ENCODE assay signal across 8 cellular contexts in the genomic region with DNA sequence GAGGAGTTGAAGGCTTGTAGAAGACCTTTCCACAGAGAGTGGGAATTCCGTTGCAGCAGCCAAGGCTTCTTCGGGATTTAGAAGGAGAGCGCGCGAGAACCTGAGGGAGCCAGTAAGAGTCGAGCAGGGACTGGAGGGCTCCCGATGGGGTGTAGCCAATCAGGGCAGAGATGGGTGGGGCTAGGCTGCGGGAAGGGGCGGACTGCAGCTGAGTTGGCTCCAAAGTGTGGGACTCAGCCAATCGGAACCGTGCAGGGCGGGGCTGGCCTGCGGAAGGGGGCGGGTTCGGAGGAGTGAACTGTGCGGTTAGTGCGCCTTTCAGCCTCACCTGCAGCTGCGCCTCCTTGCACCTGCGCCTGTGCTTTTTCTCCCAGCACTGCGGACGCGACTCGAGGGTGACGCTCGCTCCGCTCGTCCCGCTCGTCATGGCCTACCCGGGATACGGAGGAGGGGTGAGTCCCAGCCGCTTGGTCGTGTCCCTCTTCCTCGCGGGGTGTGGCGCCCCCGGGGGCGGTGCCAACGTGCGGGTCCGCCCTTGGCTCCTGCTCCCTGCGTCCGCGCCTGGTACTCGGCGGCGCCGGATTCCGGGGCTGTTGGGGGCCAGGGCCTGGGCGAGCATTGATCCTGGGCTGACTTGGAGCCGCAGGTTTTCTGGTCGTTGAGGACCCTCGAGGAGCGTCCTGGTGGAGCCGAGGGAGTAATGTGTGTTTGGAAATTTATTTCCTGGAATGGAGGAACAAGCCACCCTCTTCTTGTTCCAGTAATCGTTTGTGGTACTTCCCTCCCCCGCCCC. TPM values are rescaled to one million over a fixed set of nuclear protein-coding genes. Genes with fewer than 3 reads are reported as not detected.
DNase-seq lines count a peak whose midpoint lies in the region; ATAC-seq and TF ChIP-seq lines count a peak whose summit lies in the region.

A gene with protein sequence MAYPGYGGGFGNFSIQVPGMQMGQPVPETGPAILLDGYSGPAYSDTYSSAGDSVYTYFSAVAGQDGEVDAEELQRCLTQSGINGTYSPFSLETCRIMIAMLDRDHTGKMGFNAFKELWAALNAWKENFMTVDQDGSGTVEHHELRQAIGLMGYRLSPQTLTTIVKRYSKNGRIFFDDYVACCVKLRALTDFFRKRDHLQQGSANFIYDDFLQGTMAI (plus strand): TSS at position 309 of the 793 bp plus-strand sequence. CDS start 117 bp downstream, at position 426.

- H3K9me3 Mint-ChIP-seq in activated naive CD8-positive, alpha-beta T cell treated with anti-CD3 and anti-CD28 coated beads, Interleukin-2, amount 50 U/mL, for 24 hours = no peaks in the 10 kb centered on the region
- no peaks in the 10 kb centered on the region for H3K9me3 Mint-ChIP-seq in osteocyte (ENCODE audit: unreplicated experiment)

- DNase-seq in GM10248 (ENCODE audit: extremely low spot score) (peak; percentile 95), NCI-H1105 (lab: John Stamatoyannopoulos, UW) (peak; percentile 82), T follicular helper cell (ENCODE audit: low read depth) (peak; percentile 98), Right ventricle myocardium inferior (ENCODE audit: missing footprints) (peak; percentile 99), osteocyte (ENCODE audit: extremely low spot score, unreplicated experiment) (peak; percentile 97), thoracic aorta (ENCODE audit: low spot score) (peak; percentile 94)
- DNase-seq in activated naive CD8-positive, alpha-beta T cell treated with anti-CD3 and anti-CD28 coated beads, Interleukin-2, amount 50 U/mL, for 24 hours = peak; percentile 97

- CTCF ChIA-PET in GM10248 (lab: Yijun Ruan, JAX) = interaction anchor here (0.7 to 2.1 kb wide), 5 partner anchors 10 to 42 kb away, joined by 3 to 13 read pairs (median 3); a partner anchor contains a TSS

- ATAC-seq in HG02588 (IDR thresholded peaks at IDR 0.05; ENCODE audit: unreplicated experiment) = peak; percentile 99
- ATAC-seq in activated naive CD8-positive, alpha-beta T cell treated with anti-CD3 and anti-CD28 coated beads, Interleukin-2, amount 50 U/mL, for 24 hours = peak; percentile 100
- ATAC-seq in Right ventricle myocardium inferior = peak; percentile 100
- ATAC-seq in thoracic aorta (ENCODE audit: insufficient number of reproducible peaks, low FRiP score, low read depth) = peak; percentile 98

- peaks cover 2% of the 10 kb centered on the region for H3K36me3 Mint-ChIP-seq in activated naive CD8-positive, alpha-beta T cell treated with anti-CD3 and anti-CD28 coated beads, Interleukin-2, amount 50 U/mL, for 24 hours (ENCODE audit: low read depth)
- no peaks in the 10 kb centered on the region for H3K36me3 Mint-ChIP-seq in osteocyte (ENCODE audit: unreplicated experiment)

- H3K27ac ChIP-seq in thoracic aorta = peak within 1 kb of the TSS; percentile 60 to 64

- POLR2A ChIA-PET in GM10248 (lab: Yijun Ruan, JAX) = interaction anchor here (1.0 kb wide), 1 partner anchor 25 kb away, joined by 5 read pairs; a partner anchor contains a TSS

- peaks cover 18% of the 10 kb centered on the region for H3K4me1 Mint-ChIP-seq in activated naive CD8-positive, alpha-beta T cell treated with anti-CD3 and anti-CD28 coated beads, Interleukin-2, amount 50 U/mL, for 24 hours
- peaks cover 6% of the 10 kb centered on the region for H3K4me1 Mint-ChIP-seq in osteocyte (ENCODE audit: unreplicated experiment)

- peak within 1 kb of the TSS; percentile 78 for H3K27ac Mint-ChIP-seq in activated naive CD8-positive, alpha-beta T cell treated with anti-CD3 and anti-CD28 coated beads, Interleukin-2, amount 50 U/mL, for 24 hours
- peak within 1 kb of the TSS; percentile 43 for H3K27ac Mint-ChIP-seq in osteocyte (ENCODE audit: unreplicated experiment)

- intact Hi-C loops in Right ventricle myocardium inferior (cut with DNase I) = loop anchor here (2.0 kb wide), 1 partner anchor 25 kb away; a partner anchor contains a TSS

- no peaks in the 10 kb centered on the region for H3K36me3 ChIP-seq in thoracic aorta

- no peaks in the 10 kb centered on the region for H3K27me3 Mint-ChIP-seq in activated naive CD8-positive, alpha-beta T cell treated with anti-CD3 and anti-CD28 coated beads, Interleukin-2, amount 50 U/mL, for 24 hours
- peaks cover 22% of the 10 kb centered on the region for H3K27me3 Mint-ChIP-seq in osteocyte (ENCODE audit: unreplicated experiment)

- H3K4me3 Mint-ChIP-seq in activated naive CD8-positive, alpha-beta T cell treated with anti-CD3 and anti-CD28 coated beads, Interleukin-2, amount 50 U/mL, for 24 hours = peak within 1 kb of the TSS; percentile 87
- peak within 1 kb of the TSS; percentile 83 for H3K4me3 Mint-ChIP-seq in osteocyte (ENCODE audit: unreplicated experiment)

- no peaks in the 10 kb centered on the region for H3K9me3 ChIP-seq in thoracic aorta

- no peaks in the 10 kb centered on the region for H3K27me3 ChIP-seq in thoracic aorta (replicated peaks; ENCODE audit: insufficient read depth)

- H3K4me3 ChIP-seq in thoracic aorta = peak within 1 kb of the TSS; percentile 87

- peaks cover 3 to 12% of the 10 kb centered on the region in 2 donors for H3K4me1 ChIP-seq in thoracic aorta (ENCODE audit: control insufficient read depth in 1 of 2, low read depth in 2 of 2)

- TF ChIP-seq CTCF in GM10248 (IDR thresholded peaks at IDR 0.05; ENCODE audit: control extremely low read depth, extremely low read depth, low read depth, missing control alignments) (no peak), osteocyte (IDR thresholded peaks at IDR 0.05) (no peak), thoracic aorta (IDR thresholded peaks at IDR 0.05) (no peak)

RNA-seq across cellular contexts. Expression of the gene that starts here (rescaled TPM):
- total RNA-seq in Right ventricle myocardium inferior = 11.2 TPM
- total RNA-seq in osteocyte = 3.9 and 4.0 TPM in 2 replicates
- 10 to 100 TPM; 22.5 to 56.6 TPM for total RNA-seq in thoracic aorta

Comparison
In these comparisons a context has a peak if more than half of its experiments do, and no peak if none do; other contexts are left out.
1. Peak in every context shown above with its lines: DNase-seq, ATAC-seq, H3K4me3 ChIP-seq and H3K27ac ChIP-seq.